In the genomic region with DNA sequence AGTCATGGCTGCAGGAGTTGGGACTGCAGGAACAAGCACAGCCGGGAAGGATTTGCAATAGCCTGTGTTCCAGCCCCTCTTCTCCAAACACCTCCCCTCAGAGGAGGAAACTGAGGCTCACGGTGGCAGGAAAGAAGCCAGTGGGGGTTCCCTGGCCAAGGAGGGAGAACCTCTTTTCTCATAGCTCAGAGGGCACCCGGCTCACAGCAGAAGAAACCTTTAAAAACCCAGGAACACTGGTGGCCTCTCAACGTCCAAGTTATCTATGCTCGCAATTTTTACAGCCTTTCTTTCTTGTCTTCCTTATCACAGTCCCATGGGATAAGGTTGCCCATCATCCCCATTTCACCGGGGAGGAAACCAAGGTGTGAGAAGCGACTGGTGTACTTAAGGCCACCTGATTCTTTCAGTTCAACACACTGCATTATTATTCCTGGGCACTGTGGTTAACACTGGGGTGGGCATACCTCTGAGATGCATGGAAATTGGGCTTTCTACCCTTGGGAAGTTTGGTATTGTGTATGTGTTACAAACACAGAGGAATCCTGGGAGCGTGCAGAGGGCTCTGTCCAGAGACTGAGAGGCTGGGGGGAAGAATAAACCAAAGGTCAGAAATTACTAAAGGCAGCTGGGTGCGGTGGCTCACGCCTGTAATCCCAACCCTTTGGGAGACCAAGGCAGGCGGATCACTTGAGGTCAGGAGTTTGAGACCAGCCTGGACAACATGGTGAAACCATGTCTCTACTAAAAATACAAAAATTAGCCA, we compare ENCODE assay signal across 8 cellular contexts. TPM values are rescaled to one million over a fixed set of nuclear protein-coding genes. Genes with fewer than 3 reads are reported as not detected.
DNase-seq lines count a peak whose midpoint lies in the region; ATAC-seq and TF ChIP-seq lines count a peak whose summit lies in the region.

No MANE protein-coding gene starts in this region.

- peak overlapping the region; percentile 58 for H3K4me3 ChIP-seq in GM12864 (ENCODE audit: low read depth, low read length)
- H3K4me3 ChIP-seq in WERI-Rb-1 (ENCODE audit: low read depth, low read length) = peak overlapping the region; percentile 89
- peak overlapping the region; percentile 84 to 92 for H3K4me3 ChIP-seq in gastroesophageal sphincter
- H3K4me3 ChIP-seq in retinal pigment epithelial cell (ENCODE audit: low read length) = peak overlapping the region; percentile 93

- ATAC-seq in gastroesophageal sphincter (no peak), HG03025 (IDR thresholded peaks at IDR 0.05; ENCODE audit: low FRiP score, unreplicated experiment) (no peak), HG02571 (IDR thresholded peaks at IDR 0.05; ENCODE audit: unreplicated experiment) (no peak)

- no peaks in the 10 kb centered on the region for H3K4me1 Mint-ChIP-seq in T-helper 2 cell treated with Interferon-gamma antibody and Interleukin-4, amounts not matched to agents 5 μg/mL and 100 μg/mL, for 36 hours (ENCODE audit: low read depth)

- TF ChIP-seq CTCF in GM12864 (IDR thresholded peaks at IDR 0.05; ENCODE audit: low read depth, low read length, missing control alignments) = no peak
- no peak for TF ChIP-seq CTCF in WERI-Rb-1 (IDR thresholded peaks at IDR 0.05; ENCODE audit: low read depth, low read length)
- TF ChIP-seq CTCF in gastroesophageal sphincter (IDR thresholded peaks at IDR 0.05) = no peak
- TF ChIP-seq CTCF in retinal pigment epithelial cell (conservative IDR thresholded peaks at IDR 0.05; ENCODE audit: low read depth, low read length) = no peak

- DNase-seq in GM12864 (ENCODE audit: low read depth) (no peak), WERI-Rb-1 (no peak), retinal pigment epithelial cell (ENCODE audit: low read depth) (no peak), NCI-H524 (lab: John Stamatoyannopoulos, UW) (no peak)
- DNase-seq in T-helper 2 cell treated with Interferon-gamma antibody and Interleukin-4, amounts not matched to agents 5 μg/mL and 100 μg/mL, for 36 hours (ENCODE audit: low spot score) = no peak

- H3K27ac Mint-ChIP-seq in T-helper 2 cell treated with Interferon-gamma antibody and Interleukin-4, amounts not matched to agents 5 μg/mL and 100 μg/mL, for 36 hours = no peak overlapping the region

- H3K9me3 ChIP-seq in WERI-Rb-1 (ENCODE audit: severe bottlenecking) (no peaks in the 10 kb centered on the region), gastroesophageal sphincter (no peaks in the 10 kb centered on the region)

- 33 to 49% methylated on average over 7 to 10 of the region's 11 CpGs for WGBS in gastroesophageal sphincter (ENCODE audit: low coverage in 1 of 2), 2 donors

- TF ChIP-seq EP300 in gastroesophageal sphincter (IDR thresholded peaks at IDR 0.05) = no peak

- H3K4me1 ChIP-seq in gastroesophageal sphincter = peaks cover 0 to 34% (median 10%) of the 10 kb centered on the region in 3 donors

- H3K36me3 ChIP-seq in WERI-Rb-1 (peaks cover 10% of the 10 kb centered on the region), gastroesophageal sphincter (peaks cover 0 to 24% of the 10 kb centered on the region in 2 donors)

- TF ChIP-seq POLR2A in gastroesophageal sphincter (IDR thresholded peaks at IDR 0.05) = no peak

- H3K36me3 Mint-ChIP-seq in T-helper 2 cell treated with Interferon-gamma antibody and Interleukin-4, amounts not matched to agents 5 μg/mL and 100 μg/mL, for 36 hours (ENCODE audit: low read depth) = no peaks in the 10 kb centered on the region

- H3K27ac ChIP-seq in WERI-Rb-1 (peak overlapping the region; percentile 92), gastroesophageal sphincter (peak overlapping the region; percentile 81 to 95 (median 93))

- no peaks in the 10 kb centered on the region for H3K9me3 Mint-ChIP-seq in T-helper 2 cell treated with Interferon-gamma antibody and Interleukin-4, amounts not matched to agents 5 μg/mL and 100 μg/mL, for 36 hours

- H3K27me3 Mint-ChIP-seq in T-helper 2 cell treated with Interferon-gamma antibody and Interleukin-4, amounts not matched to agents 5 μg/mL and 100 μg/mL, for 36 hours (ENCODE audit: low read depth) = peaks cover 39% of the 10 kb centered on the region

- H3K27me3 ChIP-seq in WERI-Rb-1 (ENCODE audit: insufficient read depth, low read depth, severe bottlenecking) (no peaks in the 10 kb centered on the region), gastroesophageal sphincter (no peaks in the 10 kb centered on the region)

- H3K4me3 Mint-ChIP-seq in T-helper 2 cell treated with Interferon-gamma antibody and Interleukin-4, amounts not matched to agents 5 μg/mL and 100 μg/mL, for 36 hours = no peak overlapping the region

RNA-seq across cellular contexts. Expression of a gene that starts 0.8 kb away (rescaled TPM):
- total RNA-seq in gastroesophageal sphincter = 10 to 100 TPM; 12.3 to 16.5 (median 14.5) TPM

RNA-seq across cellular contexts. Expression of a gene that starts 25.7 kb away (rescaled TPM):
- total RNA-seq in gastroesophageal sphincter = 100 to 1,000 TPM in 1 of 4 donors, 10 to 100 TPM in 3; 76.4 to 108 (median 80.6) TPM

RNA-seq across cellular contexts. Expression of a gene that starts 25.9 kb away (rescaled TPM):
- 1 to 10 TPM in 2 of 4 donors, not detected in 2; 1.3 to 1.9 TPM for total RNA-seq in gastroesophageal sphincter

RNA-seq across cellular contexts. Expression of a gene that starts 39.6 kb away (rescaled TPM):
- 10 to 100 TPM; 19.4 to 29.0 (median 23.4) TPM for total RNA-seq in gastroesophageal sphincter
